1 cellular context compared by ENCODE assay signal in genomic region chr2:175158894-175159293, GRCh38.
TF ChIP-seq lines count a peak whose summit lies in the region.

No MANE protein-coding gene starts in this region.

TF ChIP-seq in K562, 482 proteins besides CTCF, POLR2A, EP300 and RAD21:
- TF ChIP-seq KLF1 (tag; IDR thresholded peaks at IDR 0.05), result no peak
- peak; percentile 47; the same call in 1 of the 2 replicates for TF ChIP-seq DPF2 (IDR thresholded peaks at IDR 0.05)
- peak; percentile 32; the same call in 1 of the 2 replicates for TF ChIP-seq EP400 (IDR thresholded peaks at IDR 0.05)
- 0 out of 2 replicates have a peak, but pooled peaks have one; percentile 18 for TF ChIP-seq CHAMP1 (IDR thresholded peaks at IDR 0.05)
- peak; percentile 27 for TF ChIP-seq PRDM10 (IDR thresholded peaks at IDR 0.05; ENCODE audit: partially characterized antibody)
- TF ChIP-seq ARNT (IDR thresholded peaks at IDR 0.05), result no peak
- no peak for TF ChIP-seq CBX1 (IDR thresholded peaks at IDR 0.05; ENCODE audit: low read depth)
- TF ChIP-seq SREBF2 (CRISPR knock-in tag; IDR thresholded peaks at IDR 0.05), result no peak
- TF ChIP-seq TAL1 (IDR thresholded peaks at IDR 0.05), result peak; percentile 25; the same call in 1 of the 2 replicates
- peak; percentile 75 for TF ChIP-seq CBFA2T3 (IDR thresholded peaks at IDR 0.05)
- 0 out of 2 replicates have a peak, but pooled peaks have one; percentile 43 for TF ChIP-seq SMARCA4 (IDR thresholded peaks at IDR 0.05)
- TF ChIP-seq EWSR1 (IDR thresholded peaks at IDR 0.05; ENCODE audit: borderline replicate concordance, low read depth, partially characterized antibody), result no peak
- TF ChIP-seq ADNP (tag; IDR thresholded peaks at IDR 0.05), result peak; percentile 57; the same call in 1 of the 2 replicates
- peak; percentile 60; the same call in 1 of the 2 replicates for TF ChIP-seq ARID1B (IDR thresholded peaks at IDR 0.05)
- peak; percentile 21; the same call in 1 of the 2 replicates for TF ChIP-seq TCF3 (CRISPR knock-in tag; IDR thresholded peaks at IDR 0.05)
- no peak for TF ChIP-seq NRF1 (conservative IDR thresholded peaks at IDR 0.05 in 1 of 2, IDR thresholded peaks at IDR 0.05 in 1 of 2)
- no peak for TF ChIP-seq ESRRB (CRISPR knock-in tag; IDR thresholded peaks at IDR 0.05; ENCODE audit: borderline replicate concordance)
- TF ChIP-seq SMAD1 (IDR thresholded peaks at IDR 0.05; ENCODE audit: low read depth, low read length, partially characterized antibody), result no peak
- no peak for TF ChIP-seq JUND (IDR thresholded peaks at IDR 0.05; ENCODE audit: borderline replicate concordance, low read depth, low read length)
- TF ChIP-seq JUND (tag; IDR thresholded peaks at IDR 0.05; ENCODE audit: borderline replicate concordance, low read depth, low read length), result no peak
- TF ChIP-seq CBFA2T2 (conservative IDR thresholded peaks at IDR 0.05), result peak; percentile 47
- peak; percentile 51 for TF ChIP-seq DACH1 (IDR thresholded peaks at IDR 0.05; ENCODE audit: partially characterized antibody)
- TF ChIP-seq YBX1 (IDR thresholded peaks at IDR 0.05), result no peak
- 0 out of 2 replicates have a peak, but pooled peaks have one; percentile 22 for TF ChIP-seq CXXC5 (CRISPR knock-in tag; IDR thresholded peaks at IDR 0.05)
- TF ChIP-seq POLR2AphosphoS5 (IDR thresholded peaks at IDR 0.05; ENCODE audit: control insufficient read depth, insufficient read depth, low read depth, low read length), result peak; percentile 17; the same call in 1 of the 2 replicates
- TF ChIP-seq TFAP4 (CRISPR knock-in tag; IDR thresholded peaks at IDR 0.05; ENCODE audit: borderline replicate concordance), result peak; percentile 38; the same call in 1 of the 2 replicates
- TF ChIP-seq ZNF3 (CRISPR knock-in tag; IDR thresholded peaks at IDR 0.05), result no peak
- TF ChIP-seq NCOR1 (IDR thresholded peaks at IDR 0.05), result peak; percentile 59; the same call in 1 of the 2 replicates
- TF ChIP-seq ELF2 (CRISPR knock-in tag; IDR thresholded peaks at IDR 0.05), result no peak
- TF ChIP-seq ZBTB34 (CRISPR knock-in tag; IDR thresholded peaks at IDR 0.05), result no peak
- no peak for TF ChIP-seq CCAR2 (IDR thresholded peaks at IDR 0.05; ENCODE audit: low read depth, low read length)
- peak; percentile 53 to 63 for TF ChIP-seq KDM1A (IDR thresholded peaks at IDR 0.05)
- TF ChIP-seq KAT7 (CRISPR knock-in tag; IDR thresholded peaks at IDR 0.05; ENCODE audit: borderline replicate concordance), result no peak
